In the genomic region with DNA sequence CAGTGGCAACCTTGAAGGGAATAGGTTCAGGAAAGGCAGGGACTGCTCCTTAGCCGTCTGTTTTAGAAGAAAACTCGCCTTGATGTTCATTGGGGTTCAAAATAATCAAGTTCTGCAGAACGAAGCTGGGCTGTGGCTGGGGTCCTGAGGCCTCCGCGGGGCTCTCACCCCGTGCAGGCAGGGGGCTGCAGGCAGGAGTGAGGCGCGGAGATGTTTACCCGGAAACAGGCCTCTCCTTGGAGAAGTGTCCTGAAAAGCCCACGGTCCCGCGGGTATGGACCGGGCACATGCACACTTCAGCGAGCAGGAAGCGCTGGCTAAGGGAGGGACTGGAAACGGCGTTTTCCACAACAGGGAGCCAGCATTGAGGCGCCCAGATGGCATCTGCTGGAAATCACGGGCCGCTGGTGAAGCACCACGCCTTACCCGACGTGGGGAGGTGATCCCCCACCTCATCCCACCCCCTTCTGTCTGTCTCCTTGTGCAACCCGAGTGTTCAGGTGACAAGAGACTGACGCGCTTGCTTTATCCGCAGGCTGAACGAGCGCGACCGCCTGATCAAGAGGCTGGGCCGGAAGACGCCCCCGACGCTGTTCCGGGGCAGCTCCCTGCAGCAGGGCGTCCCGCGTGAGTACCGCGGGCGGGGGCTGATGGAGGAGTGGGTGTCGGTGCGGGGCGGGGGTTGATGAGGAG, we compare ENCODE assay signal across 1 cellular context.
TF ChIP-seq lines count a peak whose summit lies in the region.

No MANE protein-coding gene starts in this region.

TF ChIP-seq in SK-N-SH, 30 proteins besides CTCF, POLR2A, EP300 and RAD21 (continued from another document):
- TF ChIP-seq, protein P1, sequence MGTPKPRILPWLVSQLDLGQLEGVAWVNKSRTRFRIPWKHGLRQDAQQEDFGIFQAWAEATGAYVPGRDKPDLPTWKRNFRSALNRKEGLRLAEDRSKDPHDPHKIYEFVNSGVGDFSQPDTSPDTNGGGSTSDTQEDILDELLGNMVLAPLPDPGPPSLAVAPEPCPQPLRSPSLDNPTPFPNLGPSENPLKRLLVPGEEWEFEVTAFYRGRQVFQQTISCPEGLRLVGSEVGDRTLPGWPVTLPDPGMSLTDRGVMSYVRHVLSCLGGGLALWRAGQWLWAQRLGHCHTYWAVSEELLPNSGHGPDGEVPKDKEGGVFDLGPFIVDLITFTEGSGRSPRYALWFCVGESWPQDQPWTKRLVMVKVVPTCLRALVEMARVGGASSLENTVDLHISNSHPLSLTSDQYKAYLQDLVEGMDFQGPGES (IDR thresholded peaks at IDR 0.05; ENCODE audit: low read depth, low read length) = no peak
- no peak for TF ChIP-seq TAF1 (IDR thresholded peaks at IDR 0.05; ENCODE audit: borderline replicate concordance, low read depth, low read length)
- no peak for TF ChIP-seq POLR2AphosphoS5 (IDR thresholded peaks at IDR 0.05; ENCODE audit: low read depth, low read length)
- no peak for TF ChIP-seq YY1 (IDR thresholded peaks at IDR 0.05; ENCODE audit: low read depth)
- no peak for TF ChIP-seq TEAD4 (IDR thresholded peaks at IDR 0.05; ENCODE audit: borderline replicate concordance, insufficient read depth)
